ENCODE assay signal across 8 cellular contexts in the genomic region with DNA sequence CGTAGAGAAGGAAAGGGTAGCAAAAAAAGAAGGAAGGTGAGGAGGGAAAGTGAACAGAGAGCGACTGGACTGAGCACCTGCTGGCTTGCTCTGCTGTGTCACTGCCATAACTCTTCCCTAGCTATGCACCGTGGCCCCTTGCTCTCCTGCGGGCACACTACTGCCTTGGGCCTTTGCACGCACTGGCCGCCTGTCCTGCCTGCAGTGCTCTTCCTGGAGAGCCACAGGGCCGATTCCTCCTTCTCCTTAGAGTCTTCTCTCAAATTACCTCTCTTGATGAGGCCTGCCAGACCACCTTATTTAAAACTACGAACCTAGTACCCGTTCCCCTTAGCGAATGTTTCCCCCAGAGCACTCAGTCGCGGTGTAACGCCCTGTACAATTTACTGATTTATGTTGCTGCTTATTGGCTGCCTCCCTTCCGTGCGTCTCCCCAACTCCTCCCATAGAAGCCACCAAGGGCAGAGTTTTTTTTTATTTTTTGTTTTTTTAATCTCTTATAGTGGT.
DNase-seq lines count a peak whose midpoint lies in the region; TF ChIP-seq lines count a peak whose summit lies in the region.

No MANE protein-coding gene starts in this region.

- peak overlapping the region; percentile 88 for H3K4me2 ChIP-seq in skeletal muscle satellite cell (ENCODE audit: low read length)

- H3K4me1 ChIP-seq in skeletal muscle satellite cell (ENCODE audit: control insufficient read depth, insufficient read depth, low read length), result peaks cover 38% of the 10 kb centered on the region

- peaks cover 40% of the 10 kb centered on the region for H3K4me1 Mint-ChIP-seq in activated CD4-positive, alpha-beta T cell treated with anti-CD3 and anti-CD28 coated beads, Interleukin-2, amount 10 ng/mL, durations not matched to agents 24 days and 14 days

- H3K36me3 Mint-ChIP-seq in activated CD4-positive, alpha-beta T cell treated with anti-CD3 and anti-CD28 coated beads, Interleukin-2, amount 10 ng/mL, durations not matched to agents 24 days and 14 days (ENCODE audit: low read depth), result peaks cover 1% of the 10 kb centered on the region

- in situ Hi-C loops in GM13977 (cut with MboI; ENCODE audit: low pct_unique_long_range_greater_than_20kb, low sequenced_read_pairs, unreplicated experiment), result no loop called here

- H3K4me3 ChIP-seq in skeletal muscle satellite cell (ENCODE audit: low read length), result peak overlapping the region; percentile 69

- peak overlapping the region; percentile 93 for H3K4me3 Mint-ChIP-seq in activated CD4-positive, alpha-beta T cell treated with anti-CD3 and anti-CD28 coated beads, Interleukin-2, amount 10 ng/mL, durations not matched to agents 24 days and 14 days

- H3K9me3 Mint-ChIP-seq in activated CD4-positive, alpha-beta T cell treated with anti-CD3 and anti-CD28 coated beads, Interleukin-2, amount 10 ng/mL, durations not matched to agents 24 days and 14 days, result no peaks in the 10 kb centered on the region

- no peaks in the 10 kb centered on the region for H3K27me3 ChIP-seq in skeletal muscle satellite cell (ENCODE audit: control insufficient read depth, insufficient read depth, low read length)

- H3K36me3 ChIP-seq in skeletal muscle satellite cell (ENCODE audit: insufficient read depth, low read length), result no peaks in the 10 kb centered on the region

- intact Hi-C loops in activated CD4-positive, alpha-beta T cell treated with anti-CD3 and anti-CD28 coated beads, Interleukin-2, amount 10 ng/mL, durations not matched to agents 24 days and 14 days (cut with micrococcal nuclease), result loop anchor here (5.0 kb wide), 2 partner anchors 71 to 159 kb away; partner anchors contain the start of gene PEMT

- DNase-seq in activated gamma-delta T cell treated with Interleukin-2 at 50 U/mL for 16 hours (peak; percentile 37), activated gamma-delta T cell (lab: John Stamatoyannopoulos, UW) (no peak), erythroblast (lab: John Stamatoyannopoulos, UW) (peak; percentile 60 to 75), NAMALWA (ENCODE audit: low spot score) (no peak), NCI-H146 treated with DMSO at 0.1 percent for 48 hours (lab: John Stamatoyannopoulos, UW; ENCODE audit: unreplicated experiment) (no peak), GM13977 (ENCODE audit: low spot score) (no peak)
- DNase-seq in activated CD4-positive, alpha-beta T cell treated with anti-CD3 and anti-CD28 coated beads, Interleukin-2, amount 10 ng/mL, durations not matched to agents 24 days and 14 days, result no peak

- H3K27me3 Mint-ChIP-seq in activated CD4-positive, alpha-beta T cell treated with anti-CD3 and anti-CD28 coated beads, Interleukin-2, amount 10 ng/mL, durations not matched to agents 24 days and 14 days, result no peaks in the 10 kb centered on the region

- H3K27ac Mint-ChIP-seq in activated CD4-positive, alpha-beta T cell treated with anti-CD3 and anti-CD28 coated beads, Interleukin-2, amount 10 ng/mL, durations not matched to agents 24 days and 14 days, result peak overlapping the region; percentile 95

- TF ChIP-seq CTCF in GM13977 (IDR thresholded peaks at IDR 0.05; ENCODE audit: extremely low read depth, insufficient read depth, missing control alignments), result no peak

- no peaks in the 10 kb centered on the region for H3K9me3 ChIP-seq in skeletal muscle satellite cell (replicated peaks; ENCODE audit: low read length)

- no peak for TF ChIP-seq POLR2A in erythroblast (IDR thresholded peaks at IDR 0.05; ENCODE audit: low read length)

- H3K9ac ChIP-seq in skeletal muscle satellite cell (ENCODE audit: low read depth, low read length), result peak overlapping the region; percentile 73

Comparison
In these comparisons a context has a peak if more than half of its experiments do, and no peak if none do; other contexts are left out.
1. DNase-seq: peak in activated gamma-delta T cell treated with Interleukin-2 at 50 U/mL for 16 hours (single experiment) and erythroblast (2 of 2); none in activated gamma-delta T cell (single experiment), activated CD4-positive, alpha-beta T cell treated with anti-CD3 and anti-CD28 coated beads, Interleukin-2, amount 10 ng/mL, durations not matched to agents 24 days and 14 days (single experiment), NAMALWA (single experiment), NCI-H146 treated with DMSO at 0.1 percent for 48 hours (single experiment) and GM13977 (single experiment).